In the genomic region with DNA sequence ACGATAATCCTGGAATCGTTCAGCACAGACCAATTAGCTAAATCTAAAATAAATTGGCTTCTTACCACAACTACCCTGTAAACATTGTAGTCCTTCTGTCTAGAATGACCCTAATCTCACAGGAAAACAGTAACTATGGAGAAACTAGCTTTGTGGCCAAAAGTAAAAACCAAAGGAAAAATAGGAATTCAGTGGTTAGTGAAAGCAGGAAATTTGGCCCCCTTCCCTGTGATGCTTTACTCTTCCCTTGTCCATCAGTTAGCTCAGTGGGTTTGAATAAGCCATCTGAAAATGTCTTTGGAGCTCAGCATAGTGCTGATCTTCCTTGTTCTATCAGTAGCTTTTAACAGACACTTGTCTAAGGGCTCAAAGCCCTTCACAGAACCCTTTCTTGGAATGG, we compare ENCODE assay signal across 8 cellular contexts. TPM values are rescaled to one million over a fixed set of nuclear protein-coding genes. Genes with fewer than 3 reads are reported as not detected.
DNase-seq lines count a peak whose midpoint lies in the region; ATAC-seq and TF ChIP-seq lines count a peak whose summit lies in the region.

No MANE protein-coding gene starts in this region.

- no peaks in the 10 kb centered on the region for H3K9me2 ChIP-seq in Loucy (replicated peaks; ENCODE audit: low read depth, low read length)

- no peaks in the 10 kb centered on the region for H3K27me3 ChIP-seq in CD8-positive, alpha-beta T cell (ENCODE audit: insufficient read depth, low read length)
- H3K27me3 ChIP-seq in Loucy (ENCODE audit: insufficient read depth, low read length, poor library complexity, severe bottlenecking): no peaks in the 10 kb centered on the region

- CTCF ChIA-PET in CD8-positive, alpha-beta T cell (lab: Charles Lee): interaction anchor here (0.7 kb wide), 1 partner anchor 46 kb away, joined by 3 read pairs; no protein-coding TSS in a partner anchor

- H3K4me3 Mint-ChIP-seq in CD8-positive, alpha-beta T cell: peak overlapping the region; percentile 87
- peak overlapping the region; percentile 94 for H3K4me3 Mint-ChIP-seq in neural crest cell

- no peak for TF ChIP-seq CTCF in CD8-positive, alpha-beta T cell (IDR thresholded peaks at IDR 0.05)
- no peak for TF ChIP-seq CTCF in Loucy (conservative IDR thresholded peaks at IDR 0.05; ENCODE audit: low read length)
- no peak for TF ChIP-seq CTCF in neural crest cell (conservative IDR thresholded peaks at IDR 0.05)

- H3K79me2 ChIP-seq in Loucy (ENCODE audit: insufficient read depth, low read length): peaks cover 60% of the 10 kb centered on the region

- peaks cover 43% of the 10 kb centered on the region for H3K4me1 Mint-ChIP-seq in CD8-positive, alpha-beta T cell (ENCODE audit: low read depth)
- peaks cover 40% of the 10 kb centered on the region for H3K4me1 Mint-ChIP-seq in neural crest cell

- peaks cover 25% of the 10 kb centered on the region for H3K4me1 ChIP-seq in CD8-positive, alpha-beta T cell (ENCODE audit: insufficient read depth, low read length)
- H3K4me1 ChIP-seq in Loucy (ENCODE audit: insufficient read depth, low read length, poor library complexity, severe bottlenecking): peaks cover 51% of the 10 kb centered on the region

- POLR2A ChIA-PET in CD8-positive, alpha-beta T cell (lab: Charles Lee): interaction anchor here (0.6 to 2.1 kb wide), 3 partner anchors 8 to 91 kb away, joined by 3 to 7 read pairs (median 4); no protein-coding TSS in a partner anchor

- H3K27me3 Mint-ChIP-seq in CD8-positive, alpha-beta T cell (ENCODE audit: low read depth): no peaks in the 10 kb centered on the region
- no peaks in the 10 kb centered on the region for H3K27me3 Mint-ChIP-seq in neural crest cell (ENCODE audit: low read depth)

- peak overlapping the region; percentile 87 for H3K9ac ChIP-seq in Loucy (ENCODE audit: low read depth, low read length, poor library complexity, severe bottlenecking)

- no peak overlapping the region for H2AFZ ChIP-seq in Loucy (ENCODE audit: low read length)

- no peak overlapping the region for H3K27ac ChIP-seq in CD8-positive, alpha-beta T cell (ENCODE audit: low read depth, low read length)

- peak overlapping the region; percentile 98 for H3K4me2 ChIP-seq in Loucy (ENCODE audit: low read depth, low read length, poor library complexity, severe bottlenecking)

- peaks cover 3% of the 10 kb centered on the region for H3K36me3 ChIP-seq in CD8-positive, alpha-beta T cell (ENCODE audit: insufficient read depth, low read length)
- peaks cover 5% of the 10 kb centered on the region for H3K36me3 ChIP-seq in Loucy (ENCODE audit: insufficient read depth, low read length)

- peaks cover 27% of the 10 kb centered on the region for H3K36me3 Mint-ChIP-seq in CD8-positive, alpha-beta T cell
- H3K36me3 Mint-ChIP-seq in neural crest cell (ENCODE audit: low read depth): peaks cover 7% of the 10 kb centered on the region

- no peak for DNase-seq in CD8-positive, alpha-beta T cell
- DNase-seq in dermis blood vessel endothelial cell: peak; percentile 25
- DNase-seq in neural crest cell (ENCODE audit: low read depth, low spot score): no peak
- DNase-seq in DMS114 treated with DMSO at 0.1 percent for 48 hours (lab: John Stamatoyannopoulos, UW; ENCODE audit: unreplicated experiment): no peak
- no peak for DNase-seq in left lobe of liver (ENCODE audit: low spot score)

- peak overlapping the region; percentile 14 for H3K27ac Mint-ChIP-seq in CD8-positive, alpha-beta T cell
- no peak overlapping the region for H3K27ac Mint-ChIP-seq in neural crest cell (ENCODE audit: unreplicated experiment)

- no peaks in the 10 kb centered on the region for H3F3A ChIP-seq in Loucy (ENCODE audit: low read depth)

- intact Hi-C loops in CD8-positive, alpha-beta T cell (cut with DNase I, micrococcal nuclease): loop anchor here (5.0 to 10.0 kb wide), 4 partner anchors 655 to 818 kb away; partner anchors contain the start of genes TRIM59 (in 2 of the 2) and KPNA4 (in 1 of the 2)

- H3K9me3 ChIP-seq in CD8-positive, alpha-beta T cell (ENCODE audit: low read length): no peaks in the 10 kb centered on the region
- no peaks in the 10 kb centered on the region for H3K9me3 ChIP-seq in Loucy (ENCODE audit: insufficient read depth, low read depth, low read length)

- H3K9me3 Mint-ChIP-seq in CD8-positive, alpha-beta T cell: peaks cover 2% of the 10 kb centered on the region
- peaks cover 5% of the 10 kb centered on the region for H3K9me3 Mint-ChIP-seq in neural crest cell

- H3K4me3 ChIP-seq in CD8-positive, alpha-beta T cell (ENCODE audit: low read depth, low read length): no peak overlapping the region
- peak overlapping the region; percentile 90 for H3K4me3 ChIP-seq in Loucy (ENCODE audit: low read length, poor library complexity, severe bottlenecking)

- peaks cover 51% of the 10 kb centered on the region for H4K20me1 ChIP-seq in Loucy (ENCODE audit: insufficient read depth, low read length, poor library complexity, severe bottlenecking)

- no peak for ATAC-seq in CD8-positive, alpha-beta T cell
- ATAC-seq in HG02623 (IDR thresholded peaks at IDR 0.05; ENCODE audit: unreplicated experiment) (no peak), HG03378 (IDR thresholded peaks at IDR 0.05; ENCODE audit: unreplicated experiment) (no peak), left lobe of liver (no peak)

RNA-seq across cellular contexts. Expression of gene NMD3, which starts 1.6 kb away (rescaled TPM):
- 10 to 100 TPM; 53.2 to 54.6 TPM for total RNA-seq in CD8-positive, alpha-beta T cell
- total RNA-seq in dermis blood vessel endothelial cell (82.5 and 94.6 TPM in 2 replicates), neural crest cell (40.7 and 42.0 TPM in 2 replicates), left lobe of liver (40.9 TPM)
